ENCODE assay signal across 18 cellular contexts in the genomic region with DNA sequence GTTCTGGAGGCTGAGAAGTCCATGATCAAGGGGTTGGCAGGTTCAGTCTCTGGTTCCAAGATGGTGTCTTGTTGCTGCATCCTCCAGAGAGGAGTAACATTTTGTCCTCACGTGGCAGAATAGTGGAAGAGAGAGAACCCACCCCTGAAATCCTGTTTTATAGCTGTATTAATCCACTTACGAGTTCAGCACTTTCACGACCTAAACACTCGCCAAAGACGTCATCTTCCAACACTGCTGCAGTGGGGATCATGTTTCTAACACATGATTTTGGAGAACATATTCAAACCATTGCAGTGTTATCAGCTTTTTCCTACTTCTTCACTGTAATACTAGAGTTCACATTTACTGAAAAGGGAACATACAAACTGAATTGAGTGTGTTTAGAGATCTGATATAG.
"Had no signal": no experiment of that assay in that cellular context is flagged by ENCODE, and none has a peak within 500 bp of the region (broad histone marks: within the 10 kb centered on the region; RNA-seq: fewer than 3 reads in every experiment).

No MANE protein-coding gene starts in this region.

- H3K27ac ChIP-seq: gastrocnemius medialis, right lobe of liver, stomach, suprapubic skin, tibial nerve had no signal

- H3K36me3 ChIP-seq: gastrocnemius medialis, right lobe of liver, stomach, suprapubic skin, tibial nerve had no signal

- H3K4me3 ChIP-seq: gastrocnemius medialis, right lobe of liver, stomach, suprapubic skin, tibial nerve had no signal

- H3K27me3 ChIP-seq: gastrocnemius medialis, right lobe of liver, stomach, suprapubic skin, tibial nerve had no signal

- ATAC-seq: activated CD8-positive, alpha-beta T cell treated with anti-CD3 and anti-CD28 coated beads for 36 hours; activated naive CD4-positive, alpha-beta T cell treated with anti-CD3 and anti-CD28 coated beads, Interleukin-2, amount 50 U/mL, for 72 hours; gastrocnemius medialis; left cardiac atrium; right lobe of liver; stimulated activated memory B cell treated with anti-CD40 and anti-IgM and Interleukin-4, amounts not matched to agents 10 μg/mL and 1 μg/mL and 100 μg/mL, for 72 hours had no signal

- DNase-seq: activated CD4-positive, alpha-beta T cell treated with anti-CD3 and anti-CD28 coated beads, Interleukin-2, amount 10 ng/mL, durations not matched to agents 7 days and 5 days; activated CD8-positive, alpha-beta T cell treated with anti-CD3 and anti-CD28 coated beads for 36 hours; activated T-cell treated with anti-CD3 and anti-CD28 coated beads, Interleukin-2, amount 50 U/mL, for 1 hour; aorta; effector CD4-positive, alpha-beta T cell; gastrocnemius medialis; hippocampal formation; left cardiac atrium; naive B cell; nucleus accumbens; right lobe of liver; small intestine; stimulated activated CD4-positive, alpha-beta T cell treated with anti-CD3 and anti-CD28 coated beads, Interleukin-15, amount 100 ng/mL, for 24 hours; stomach had no signal

- H3K9me3 ChIP-seq: gastrocnemius medialis, right lobe of liver, stomach, suprapubic skin, tibial nerve had no signal

- H3K4me1 ChIP-seq: gastrocnemius medialis, right lobe of liver, stomach, suprapubic skin, tibial nerve had no signal
